13 cellular contexts compared by ENCODE assay signal in the genomic region with DNA sequence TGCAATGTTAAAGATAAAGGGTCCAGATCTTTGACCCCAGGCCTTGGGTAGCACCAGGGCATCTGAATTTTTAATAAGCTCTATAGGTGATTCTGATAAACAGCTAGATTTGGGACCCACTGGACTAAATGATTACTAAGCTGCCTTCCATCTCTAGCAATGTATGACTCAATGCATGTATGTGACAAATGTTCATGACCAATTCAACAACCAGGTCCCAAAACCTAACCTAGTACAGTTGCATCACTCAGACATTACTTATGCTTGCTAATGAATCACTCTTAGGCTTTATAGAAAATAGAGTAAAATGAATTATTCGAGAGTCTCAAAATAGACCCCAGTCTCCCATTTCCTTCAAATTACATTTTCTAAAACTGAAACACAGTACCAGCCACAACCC. TPM values are rescaled to one million over a fixed set of nuclear protein-coding genes. Genes with fewer than 3 reads are reported as not detected.
DNase-seq lines count a peak whose midpoint lies in the region; ATAC-seq and TF ChIP-seq lines count a peak whose summit lies in the region.
"Had no signal": no experiment of that assay in that cellular context is flagged by ENCODE, and none has a peak within 500 bp of the region (broad histone marks: within the 10 kb centered on the region; RNA-seq: fewer than 3 reads in every experiment).

No MANE protein-coding gene starts in this region.

- no peaks in the 10 kb centered on the region for H3K27me3 ChIP-seq in cardiac muscle cell
- H3K27me3 ChIP-seq: colonic mucosa, Peyer's patch had no signal

- no peak overlapping the region for H3K4me3 ChIP-seq in cardiac muscle cell
- H3K4me3 ChIP-seq in fibroblast of the aortic adventitia (ENCODE audit: low read depth, low read length), result no peak overlapping the region
- H3K4me3 ChIP-seq: colonic mucosa, Peyer's patch had no signal

- peaks cover 12% of the 10 kb centered on the region for H3K4me1 ChIP-seq in cardiac muscle cell (ENCODE audit: low read depth)
- H3K4me1 ChIP-seq: colonic mucosa had no signal

- TF ChIP-seq CTCF in cardiac muscle cell (IDR thresholded peaks at IDR 0.05; ENCODE audit: low read depth, low read length), result no peak
- no peak for TF ChIP-seq CTCF in fibroblast of the aortic adventitia (IDR thresholded peaks at IDR 0.05; ENCODE audit: insufficient read depth, low read length)

- H3K9me3 ChIP-seq in cardiac muscle cell (ENCODE audit: low read depth), result no peaks in the 10 kb centered on the region
- H3K9me3 ChIP-seq: colonic mucosa, Peyer's patch had no signal

- ATAC-seq in HG02981 (IDR thresholded peaks at IDR 0.05; ENCODE audit: unreplicated experiment), result no peak
- ATAC-seq: stimulated activated naive B cell treated with anti-CD40 and anti-IgM and Interleukin-4, amounts not matched to agents 10 μg/mL and 1 μg/mL and 100 μg/mL, for 72 hours had no signal

- DNase-seq in cardiac muscle cell (ENCODE audit: low read depth in 1 of 2, low spot score in 1 of 2), result peak in 1 of 2 donors; percentile 20
- no peak for DNase-seq in cardiac septum (ENCODE audit: low spot score)
- DNase-seq in T1000 (lab: John Stamatoyannopoulos, UW), result peak; percentile 13
- DNase-seq in fibroblast of the aortic adventitia (ENCODE audit: low read depth), result peak; percentile 50
- peak; percentile 61 for DNase-seq in stromal cell of bone marrow (ENCODE audit: low read depth)
- DNase-seq in stimulated activated CD4-positive, alpha-beta T cell treated with anti-CD3 and anti-CD28 coated beads, Interleukin-2, amount 100 ng/mL, for 48 hours, result no peak
- no peak for DNase-seq in OCI-M2 (lab: John Stamatoyannopoulos, UW; ENCODE audit: unreplicated experiment)
- DNase-seq: GF-D8; Peyer's patch; stimulated activated CD4-positive, alpha-beta T cell treated with anti-CD3 and anti-CD28 coated beads, Interleukin-15, amount 100 ng/mL, for 24 hours; stimulated activated naive B cell treated with anti-CD40 and anti-IgM and Interleukin-4, amounts not matched to agents 10 μg/mL and 1 μg/mL and 100 μg/mL, for 72 hours had no signal

- intact Hi-C loops in cardiac septum (cut with DNase I), result no loop called here

- H3K36me3 ChIP-seq in cardiac muscle cell, result no peaks in the 10 kb centered on the region
- H3K36me3 ChIP-seq: colonic mucosa, Peyer's patch had no signal

- H3K27ac ChIP-seq in cardiac muscle cell, result peak overlapping the region; percentile 84
- H3K27ac ChIP-seq: Peyer's patch had no signal

RNA-seq across cellular contexts. Expression of gene RCAN1, which starts 35.5 kb away (rescaled TPM):
- total RNA-seq in cardiac muscle cell (47.4 and 48.4 TPM in 2 replicates), cardiac septum (158 TPM), fibroblast of the aortic adventitia (ENCODE audit: low replicate concordance) (30.5 and 39.7 TPM in 2 replicates)
- 96.2 and 104 TPM in 2 replicates for polyA plus RNA-seq in cardiac muscle cell

Comparison
In these comparisons a context has a peak if more than half of its experiments do, and no peak if none do; other contexts are left out.
1. DNase-seq: peak in T1000 (single experiment), fibroblast of the aortic adventitia (single experiment) and stromal cell of bone marrow (single experiment); none in cardiac septum (single experiment), stimulated activated CD4-positive, alpha-beta T cell treated with anti-CD3 and anti-CD28 coated beads, Interleukin-2, amount 100 ng/mL, for 48 hours (0 of 2) and OCI-M2 (single experiment).